Comparison of ENCODE assay signal across 9 cellular contexts in genomic region chr15:76931397-76932089, GRCh38. TPM values are rescaled to one million over a fixed set of nuclear protein-coding genes. Genes with fewer than 3 reads are reported as not detected.
DNase-seq lines count a peak whose midpoint lies in the region; ATAC-seq, FAIRE-seq and TF ChIP-seq lines count a peak whose summit lies in the region.
"Had no signal": no experiment of that assay in that cellular context is flagged by ENCODE, and none has a peak within 500 bp of the region (broad histone marks: within the 10 kb centered on the region; RNA-seq: fewer than 3 reads in every experiment).

RCN2 (plus strand) TSS chr15:76931749; CDS start chr15:76931842, 93 bp downstream.

- peak within 1 kb of the TSS; percentile 30 to 39 for H3K27ac ChIP-seq in kidney (ENCODE audit: low read depth in 2 of 2, low read length in 2 of 2)

- peaks cover 3% of the 10 kb centered on the region; the same call in 1 of the 2 replicates for H3K4me1 ChIP-seq in BE2C
- peaks cover 5 to 6% of the 10 kb centered on the region in 2 donors for H3K4me1 ChIP-seq in kidney (ENCODE audit: control insufficient read depth in 1 of 2, insufficient read depth in 1 of 2, low read depth in 1 of 2, low read length in 2 of 2)

- TF ChIP-seq CTCF in BE2C (IDR thresholded peaks at IDR 0.05; ENCODE audit: low read depth, low read length), result no peak
- TF ChIP-seq CTCF in kidney (IDR thresholded peaks at IDR 0.05; ENCODE audit: borderline replicate concordance, extremely low read depth, insufficient read depth), result no peak

- H3K36me3 ChIP-seq in BE2C, result peaks cover 11% of the 10 kb centered on the region
- peaks cover 0 to 7% of the 10 kb centered on the region in 2 donors for H3K36me3 ChIP-seq in kidney (ENCODE audit: control insufficient read depth in 1 of 2, insufficient read depth in 2 of 2, low read length in 2 of 2)

- peak; percentile 95 for FAIRE-seq in GM19239 (lab: Jason Lieb, UNC)
- FAIRE-seq in kidney (lab: Jason Lieb, UNC), result no peak
- FAIRE-seq: islet of Langerhans had no signal

- H3K9ac ChIP-seq in kidney (ENCODE audit: low read length in 2 of 2), result peak within 1 kb of the TSS; percentile 84 to 87

- intact Hi-C loops in kidney (cut with DNase I), result no loop called here

- H3K9me3 ChIP-seq in BE2C (no peaks in the 10 kb centered on the region), kidney (ENCODE audit: control insufficient read depth in 1 of 2, low read length in 2 of 2) (no peaks in the 10 kb centered on the region)

- ATAC-seq in HG03442 (IDR thresholded peaks at IDR 0.05; ENCODE audit: unreplicated experiment), result peak; percentile 96

- H3K4me3 ChIP-seq in BE2C (ENCODE audit: low read depth, low read length), result peak within 1 kb of the TSS; percentile 86
- peak within 1 kb of the TSS; percentile 67 to 78 for H3K4me3 ChIP-seq in kidney (ENCODE audit: low read length in 2 of 2)

- H3K27me3 ChIP-seq in BE2C, result no peaks in the 10 kb centered on the region

- DNase-seq in BE2C (peak; percentile 97), GM19239 (ENCODE audit: insufficient read length, low spot score) (peak; percentile 82), NCI-H510A treated with DMSO at 0.1 percent for 48 hours (lab: John Stamatoyannopoulos, UW) (peak; percentile 66), cerebellum (ENCODE audit: low spot score) (peak; percentile 96), kidney (peak; percentile 98)
- DNase-seq in activated CD4-positive, alpha-beta T cell treated with anti-CD3 and anti-CD28 coated beads for 24 hours (ENCODE audit: low read depth in 2 of 2), result peak; percentile 83 to 86
- peak; percentile 87 to 88 for DNase-seq in stimulated activated CD4-positive, alpha-beta T cell treated with anti-CD3 and anti-CD28 coated beads, Interleukin-15, amount 100 ng/mL, for 1 hour (ENCODE audit: low read depth in 1 of 2, low spot score in 1 of 2)

RNA-seq across cellular contexts. Expression of gene RCN2, which starts in this region (rescaled TPM):
- 47.3 TPM for polyA plus RNA-seq in BE2C (2012; ENCODE audit: insufficient read depth, insufficient read length, low read depth)
- 88.9 TPM for total RNA-seq in cerebellum
- 40.0 TPM for total RNA-seq in kidney
- 44.5 TPM for polyA plus RNA-seq in kidney (ENCODE audit: insufficient read depth, low read depth, low replicate concordance)

Comparison
In these comparisons a context has a peak if more than half of its experiments do, and no peak if none do; other contexts are left out.
1. Peak in every context shown above with its lines: DNase-seq, ATAC-seq, H3K4me3 ChIP-seq and H3K27ac ChIP-seq.